ENCODE assay signal across 10 cellular contexts in the genomic region with DNA sequence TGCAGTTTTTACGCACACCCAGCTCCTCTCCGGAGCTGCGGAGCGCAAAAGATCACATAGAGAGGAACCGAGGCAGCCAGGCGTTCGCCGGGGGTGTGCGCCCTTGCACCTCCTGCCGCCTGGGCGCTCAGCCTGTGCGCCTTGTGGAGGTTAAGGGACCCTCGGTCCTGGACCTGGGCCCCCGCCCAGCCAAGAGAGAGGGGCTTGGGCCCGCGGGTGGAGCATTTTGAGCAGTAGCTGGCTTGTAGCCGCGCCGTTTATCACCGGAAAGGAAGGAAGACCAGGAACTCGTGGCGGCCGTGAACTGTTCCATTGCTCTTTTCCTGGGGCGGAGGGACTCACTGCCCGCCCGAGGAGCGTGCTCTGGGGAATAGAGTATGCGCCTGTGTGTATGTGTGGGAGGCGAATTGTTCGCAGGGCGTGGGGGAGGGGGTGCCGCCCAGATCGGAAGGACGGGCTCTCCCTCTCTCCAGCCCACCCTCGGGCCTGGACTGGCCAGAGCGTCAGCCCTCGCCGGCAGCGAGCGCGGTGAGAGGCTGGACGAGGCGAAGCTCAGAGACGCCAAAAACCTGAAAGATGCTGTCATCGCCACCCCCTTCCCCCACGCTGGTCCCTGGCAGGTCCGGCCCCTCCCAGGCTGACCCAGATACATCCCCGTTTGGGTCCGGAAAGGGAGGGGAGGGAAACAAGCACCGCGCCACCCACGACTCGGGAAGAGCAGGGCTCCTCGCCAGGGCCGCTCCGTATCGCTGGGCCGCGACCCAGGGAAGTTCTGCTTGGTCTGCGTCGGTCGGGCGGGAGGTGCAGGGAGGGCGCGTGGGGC. TPM values are rescaled to one million over a fixed set of nuclear protein-coding genes. Genes with fewer than 3 reads are reported as not detected.
DNase-seq lines count a peak whose midpoint lies in the region; ATAC-seq and FAIRE-seq lines count a peak whose summit lies in the region.
"Had no signal": no experiment of that assay in that cellular context is flagged by ENCODE, and none has a peak within 500 bp of the region (broad histone marks: within the 10 kb centered on the region; RNA-seq: fewer than 3 reads in every experiment).

No MANE protein-coding gene starts in this region.

- peaks cover 16% of the 10 kb centered on the region; the same call in 1 of the 2 replicates for H3K27me3 ChIP-seq in MG63
- peaks cover 0 to 22% of the 10 kb centered on the region in 2 donors for H3K27me3 ChIP-seq in esophagus (ENCODE audit: control insufficient read depth in 1 of 2, insufficient read depth in 2 of 2, low read length in 2 of 2)
- H3K27me3 ChIP-seq in muscle layer of colon (ENCODE audit: control insufficient read depth in 1 of 2, insufficient read depth in 2 of 2, low read length in 2 of 2) = peaks cover 5 to 30% of the 10 kb centered on the region in 2 donors
- peaks cover 8% of the 10 kb centered on the region for H3K27me3 ChIP-seq in CD8-positive, alpha-beta memory T cell (ENCODE audit: insufficient read depth, low read length, poor library complexity, severe bottlenecking)

- H3K4me3 ChIP-seq in MG63 (peak overlapping the region; percentile 35), esophagus (ENCODE audit: low read depth in 1 of 2, low read length in 2 of 2) (peak overlapping the region; percentile 24 to 30), muscle layer of colon (ENCODE audit: low read depth in 1 of 2, low read length in 2 of 2) (peak overlapping the region; percentile 49 to 57)
- no peak overlapping the region for H3K4me3 ChIP-seq in CD8-positive, alpha-beta memory T cell (ENCODE audit: low read length)

- no peaks in the 10 kb centered on the region for H3K9me3 ChIP-seq in MG63
- no peaks in the 10 kb centered on the region for H3K9me3 ChIP-seq in esophagus (ENCODE audit: control insufficient read depth in 2 of 2, insufficient read depth in 1 of 2, low read depth in 1 of 2, low read length in 1 of 2)
- no peaks in the 10 kb centered on the region for H3K9me3 ChIP-seq in muscle layer of colon (ENCODE audit: low read length)
- no peaks in the 10 kb centered on the region for H3K9me3 ChIP-seq in CD8-positive, alpha-beta memory T cell (ENCODE audit: low read length)

- DNase-seq in AG08395 (ENCODE audit: low spot score) (peak; percentile 53), MG63 (peak; percentile 10), occipital lobe (lab: John Stamatoyannopoulos, UW) (no peak), HTR-8/SVneo (ENCODE audit: insufficient read length, low spot score) (no peak)
- DNase-seq in CD8-positive, alpha-beta memory T cell = no peak

- no peak overlapping the region for H3K9ac ChIP-seq in muscle layer of colon (ENCODE audit: low read length)

- no peak for ATAC-seq in HG03442 (IDR thresholded peaks at IDR 0.05; ENCODE audit: unreplicated experiment)

- H3K36me3 ChIP-seq in MG63 = no peaks in the 10 kb centered on the region
- no peaks in the 10 kb centered on the region for H3K36me3 ChIP-seq in esophagus (ENCODE audit: control insufficient read depth in 2 of 2, insufficient read depth in 2 of 2, low read length in 1 of 2)
- H3K36me3 ChIP-seq in muscle layer of colon (ENCODE audit: insufficient read depth, low read length) = no peaks in the 10 kb centered on the region
- H3K36me3 ChIP-seq in CD8-positive, alpha-beta memory T cell (ENCODE audit: insufficient read depth, low read length) = no peaks in the 10 kb centered on the region

- WGBS in esophagus, 2 donors = 1 to 2% methylated on average over 60 to 65 of the region's 65 CpGs

- POLR2A ChIA-PET in CD8-positive, alpha-beta memory T cell (lab: Charles Lee) = no interaction called here

- no peaks in the 10 kb centered on the region for H3K4me1 Mint-ChIP-seq in CD8-positive, alpha-beta memory T cell

- peaks cover 0 to 12% (median 9%) of the 10 kb centered on the region in 5 donors for H3K9me3 Mint-ChIP-seq in CD8-positive, alpha-beta memory T cell

- CTCF ChIA-PET in CD8-positive, alpha-beta memory T cell (lab: Charles Lee) = no interaction called here

- H3K27ac ChIP-seq in esophagus (ENCODE audit: low read depth in 2 of 2, low read length in 1 of 2) = no peak overlapping the region
- no peak overlapping the region for H3K27ac ChIP-seq in muscle layer of colon (ENCODE audit: low read depth, low read length)
- H3K27ac ChIP-seq in CD8-positive, alpha-beta memory T cell (ENCODE audit: low read depth, low read length) = no peak overlapping the region

- FAIRE-seq in HTR-8/SVneo (lab: Jason Lieb, UNC) = no peak
- FAIRE-seq: GM18507 had no signal

- H3K4me1 ChIP-seq in esophagus (ENCODE audit: control insufficient read depth in 2 of 2, insufficient read depth in 2 of 2, low read length in 1 of 2) (peaks cover 5 to 15% of the 10 kb centered on the region in 2 donors), muscle layer of colon (ENCODE audit: insufficient read depth, low read length) (peaks cover 7% of the 10 kb centered on the region)
- H3K4me1 ChIP-seq in CD8-positive, alpha-beta memory T cell (ENCODE audit: insufficient read depth, low read length) = no peaks in the 10 kb centered on the region

- H3K27me3 Mint-ChIP-seq in CD8-positive, alpha-beta memory T cell = peaks cover 40 to 56% of the 10 kb centered on the region in 2 donors

- no peaks in the 10 kb centered on the region for H3K36me3 Mint-ChIP-seq in CD8-positive, alpha-beta memory T cell

- no peak overlapping the region for H3K4me3 Mint-ChIP-seq in CD8-positive, alpha-beta memory T cell

- no peak overlapping the region for H3K27ac Mint-ChIP-seq in CD8-positive, alpha-beta memory T cell

RNA-seq across cellular contexts. Expression of a gene that starts 1.2 kb away (rescaled TPM):
- total RNA-seq in MG63 (2014; rRNA removed; shearing (Covaris generic); ENCODE audit: low replicate concordance) = not detected in 2 replicates
- under 1 TPM in 1 of 2 donors, not detected in 1; 0.02 TPM for polyA plus RNA-seq in esophagus
- total RNA-seq in occipital lobe = 0.16 TPM
- total RNA-seq in CD8-positive, alpha-beta memory T cell = not detected
- not detected for polyA plus RNA-seq in CD8-positive, alpha-beta memory T cell
- total RNA-seq: T-helper 2 cell treated with Interferon-gamma antibody and Interleukin-4, amounts not matched to agents 100 ng/mL and 5 ng/mL, for 36 hours had no signal

Comparison
In these comparisons a context has a peak if more than half of its experiments do, and no peak if none do; other contexts are left out.
1. DNase-seq: peak in AG08395 (single experiment) and MG63 (single experiment); none in occipital lobe (single experiment), CD8-positive, alpha-beta memory T cell (0 of 5) and HTR-8/SVneo (single experiment).